In genomic region chr11:19769820-19770219, GRCh38 we compare ENCODE assay signal across 14 cellular contexts. TPM values are rescaled to one million over a fixed set of nuclear protein-coding genes. Genes with fewer than 3 reads are reported as not detected.
DNase-seq lines count a peak whose midpoint lies in the region; ATAC-seq, FAIRE-seq and TF ChIP-seq lines count a peak whose summit lies in the region.
"Had no signal": no experiment of that assay in that cellular context is flagged by ENCODE, and none has a peak within 500 bp of the region (broad histone marks: within the 10 kb centered on the region; RNA-seq: fewer than 3 reads in every experiment).

No MANE protein-coding gene starts in this region.

- no peak overlapping the region for H3K4me3 ChIP-seq in GM12878
- H3K4me3 ChIP-seq: colonic mucosa, SK-N-MC had no signal

- peaks cover 30% of the 10 kb centered on the region for H3K4me1 Mint-ChIP-seq in nephron progenitor cell

- CTCF ChIA-PET in GM12878 (lab: Yijun Ruan, JAX) = interaction anchor here (1.2 kb wide), 1 partner anchor 9 kb away, joined by 5 read pairs; no protein-coding TSS in a partner anchor

- peak; percentile 72 for DNase-seq in GM03348 (ENCODE audit: low spot score)
- peak; percentile 66 for DNase-seq in HT1080 (ENCODE audit: low read depth)
- no peak for DNase-seq in GM12878 (ENCODE audit: low read depth, low spot score)
- no peak for DNase-seq in nephron progenitor cell
- DNase-seq in NK-92 (lab: John Stamatoyannopoulos, UW; ENCODE audit: unreplicated experiment) = no peak
- DNase-seq in MV-4-11 (lab: John Stamatoyannopoulos, UW) = no peak
- no peak for DNase-seq in hippocampal formation (lab: John Stamatoyannopoulos, UW)
- DNase-seq: activated CD4-positive, alpha-beta T cell treated with anti-CD3 and anti-CD28 coated beads for 48 hours; activated gamma-delta T cell treated with Interleukin-2 at 50 U/mL for 16 hours; colonic mucosa; retina had no signal

- H3K4me3 Mint-ChIP-seq in nephron progenitor cell = peak overlapping the region; percentile 51

- SMC1A ChIA-PET in GM12878 (lab: Charles Lee; ENCODE audit: uncharacterized antibody, unreplicated experiment) = no interaction called here

- H3K9me3 ChIP-seq in GM12878 (replicated peaks; ENCODE audit: control insufficient read depth, insufficient read depth, low read length) = no peaks in the 10 kb centered on the region
- H3K9me3 ChIP-seq: colonic mucosa had no signal

- no TSS peak for BruUV-seq in GM12878 (replicated peaks; lab: Mats Ljungman, UMichigan)

- no peak for TF ChIP-seq EP300 in GM12878 (IDR thresholded peaks at IDR 0.05; ENCODE audit: borderline replicate concordance in 1 of 2, control insufficient read depth in 1 of 2, low read depth in 2 of 2, low read length in 2 of 2)

- H3K36me3 Mint-ChIP-seq in nephron progenitor cell (ENCODE audit: low read depth) = no peaks in the 10 kb centered on the region

- no peak for TF ChIP-seq RAD21 in GM12878 (IDR thresholded peaks at IDR 0.05; ENCODE audit: insufficient read depth, low read depth, low read length)

- in situ Hi-C loops in GM12878 (cut with MboI) = no loop called here

- no peak overlapping the region for H3K27ac ChIP-seq in GM12878 (ENCODE audit: control insufficient read depth, insufficient read depth)
- H3K27ac ChIP-seq: colonic mucosa, SK-N-MC had no signal

- H3K4me2 ChIP-seq in GM12878 (ENCODE audit: control insufficient read depth, insufficient read depth) = no peak overlapping the region

- RAD21 ChIA-PET in GM12878 (lab: Charles Lee; ENCODE audit: unreplicated experiment) = interaction anchor here (0.6 to 1.1 kb wide), 3 partner anchors 17 to 837 kb away, joined by 3 to 4 read pairs (median 3); no protein-coding TSS in a partner anchor

- WGBS in GM12878 (ENCODE audit: insufficient coverage, insufficient replicate concordance, low lambda C conversion rate, missing lambda C conversion rate) = 0% methylated on average over 1 of the region's 1 CpG

- H3K9me3 Mint-ChIP-seq in nephron progenitor cell = no peaks in the 10 kb centered on the region

- intact Hi-C loops in GM12878 (cut with micrococcal nuclease; ENCODE audit: unreplicated experiment) = no loop called here

- ATAC-seq in GM12878 (peak; percentile 75), GM18505 (IDR thresholded peaks at IDR 0.05; ENCODE audit: unreplicated experiment) (no peak)

- H3K27me3 ChIP-seq in GM12878 (replicated peaks in 1 of 2; ENCODE audit: control insufficient read depth in 2 of 2, insufficient read depth in 2 of 2, low read length in 1 of 2) = peaks cover 0 to 7% of the 10 kb centered on the region in 2 experiments; a peak in 3 of 4 replicates
- H3K27me3 ChIP-seq: colonic mucosa had no signal

- H2AFZ ChIP-seq in GM12878 (ENCODE audit: control insufficient read depth, low read depth, low read length) = no peak overlapping the region

- no peaks in the 10 kb centered on the region for H3K79me2 ChIP-seq in GM12878 (ENCODE audit: control insufficient read depth, insufficient read depth, low read length)

- peaks cover 9% of the 10 kb centered on the region; the same call in 1 of the 2 replicates for H3K4me1 ChIP-seq in GM12878 (ENCODE audit: control insufficient read depth, insufficient read depth, low read length)
- H3K4me1 ChIP-seq: colonic mucosa had no signal

- H3K27me3 Mint-ChIP-seq in nephron progenitor cell (ENCODE audit: low read depth, poor library complexity) = peaks cover 22% of the 10 kb centered on the region

- H3K36me3 ChIP-seq in GM12878 (ENCODE audit: control insufficient read depth in 2 of 2, insufficient read depth in 2 of 2, low read length in 1 of 2) = no peaks in the 10 kb centered on the region
- H3K36me3 ChIP-seq: colonic mucosa had no signal

- POLR2A ChIA-PET in GM12878 (lab: Charles Lee) = no interaction called here

- no peak overlapping the region for H3K9ac ChIP-seq in GM12878 (ENCODE audit: control insufficient read depth, insufficient read depth, low read length)

- H3K27ac Mint-ChIP-seq in nephron progenitor cell = peak overlapping the region; percentile 52

- TF ChIP-seq CTCF in GM12878 (IDR thresholded peaks at IDR 0.05 in 2 of 3, conservative IDR thresholded peaks at IDR 0.05 in 1 of 3; ENCODE audit: control insufficient read depth in 2 of 3, extremely low read depth in 1 of 3, insufficient read depth in 1 of 3, low read depth in 3 of 3, low read length in 3 of 3) (no peak), nephron progenitor cell (IDR thresholded peaks at IDR 0.05) (no peak)

- peak; percentile 27 for FAIRE-seq in GM12878 (lab: Jason Lieb, UNC)
- FAIRE-seq: D721Med had no signal

- no peaks in the 10 kb centered on the region for H4K20me1 ChIP-seq in GM12878 (ENCODE audit: control insufficient read depth, insufficient read depth)

- TF ChIP-seq POLR2A in GM12878 (IDR thresholded peaks at IDR 0.05; ENCODE audit: low read depth, low read length) (no peak), GM18505 (IDR thresholded peaks at IDR 0.05; ENCODE audit: borderline replicate concordance, extremely low read depth, insufficient read depth, insufficient read length) (no peak)

TF ChIP-seq in GM12878, 131 proteins besides CTCF, POLR2A, EP300 and RAD21 (continues in another document):
- TF ChIP-seq SMAD5 (IDR thresholded peaks at IDR 0.05; ENCODE audit: low read depth) (no peak), RELA (IDR thresholded peaks at IDR 0.05; ENCODE audit: borderline replicate concordance, partially characterized antibody) (no peak), TCF12 (IDR thresholded peaks at IDR 0.05; ENCODE audit: low read depth, low read length) (no peak), RELB (IDR thresholded peaks at IDR 0.05; ENCODE audit: low read depth) (0 out of 2 replicates have a peak, but pooled peaks have one; percentile 52), ATF7 (IDR thresholded peaks at IDR 0.05; ENCODE audit: low read depth) (0 out of 2 replicates have a peak, but pooled peaks have one; percentile 29), IKZF2 (IDR thresholded peaks at IDR 0.05) (peak; percentile 92), IKZF1 (conservative IDR thresholded peaks at IDR 0.05) (peak; percentile 74), NBN (IDR thresholded peaks at IDR 0.05) (peak; percentile 70; the same call in 1 of the 2 replicates), NR2F1 (conservative IDR thresholded peaks at IDR 0.05) (0 out of 2 replicates have a peak, but pooled peaks have one; percentile 28), SP1 (IDR thresholded peaks at IDR 0.05; ENCODE audit: low read depth, low read length) (no peak), RUNX3 (IDR thresholded peaks at IDR 0.05; ENCODE audit: low read length) (peak; percentile 76), WRNIP1 (IDR thresholded peaks at IDR 0.05; ENCODE audit: borderline replicate concordance, low read depth, low read length) (no peak), ZBTB33 (IDR thresholded peaks at IDR 0.05) (no peak), NFXL1 (IDR thresholded peaks at IDR 0.05; ENCODE audit: borderline replicate concordance) (no peak), BMI1 (IDR thresholded peaks at IDR 0.05; ENCODE audit: borderline replicate concordance) (0 out of 2 replicates have a peak, but pooled peaks have one; percentile 38)

RNA-seq across cellular contexts. Expression of gene NAV2, which starts 57.2 kb away (rescaled TPM):
- total RNA-seq in HT1080 (2014; rRNA removed; shearing (Covaris generic)) = 1.9 and 2.2 TPM in 2 replicates
- polyA plus RNA-seq in HT1080 (2015; cell fraction: cytosol; rRNA removed) = 3.9 and 5.8 TPM in 2 replicates
- 15.8 and 19.4 TPM in 2 replicates for polyA plus RNA-seq in HT1080 (2015; cell fraction: nucleus; rRNA removed)
- total RNA-seq in GM12878 (2013; cell fraction: nucleolus; rRNA removed) = 13.9 and 16.8 TPM in 2 replicates
- total RNA-seq in GM12878 (2014; rRNA removed) (0.49 and 0.79 TPM in 2 replicates), GM12878 (2014; rRNA removed; fragmentation: Illumina TruSeq; extraction: Trizol) (0.63 and 0.83 TPM in 2 replicates), GM12878 (2021) (6.1 and 6.5 TPM in 2 replicates)
- 0.68 TPM for polyA plus RNA-seq in GM12878 (2011; ENCODE audit: low read depth)
- polyA plus RNA-seq in GM12878 (2011; rRNA removed) (1.2 and 2.3 TPM in 2 replicates), GM12878 (2014; fragmentation: Illumina TruSeq; extraction: Trizol) (1.5 and 1.7 TPM in 2 replicates), GM12878 (2014; fragmentation: Nextera tagmentation; extraction: Ambion mirVana) (under 1 TPM; 0.35 to 0.64 TPM), GM12878 (2014; rRNA removed) (1.3 and 1.5 TPM in 2 replicates), GM12878 (2016; fragmentation: Nextera tagmentation; extraction: Ambion mirVana) (1 to 10 TPM in 1 of 2 experiments, under 1 TPM in 1; 0.87 to 1.3 TPM)
- polyA plus RNA-seq in GM12878 (2011; cell fraction: cytosol; rRNA removed) = 1.8 and 2.4 TPM in 2 replicates
- polyA plus RNA-seq in GM12878 (2011; cell fraction: nucleus; rRNA removed) = 9.2 and 11.1 TPM in 2 replicates
- polyA plus RNA-seq in GM12878 (2012) = 0.70 and 1.6 TPM in 2 replicates
- 7.3 and 8.1 TPM in 2 replicates for polyA minus RNA-seq in GM12878 (2011; rRNA and poly(A)+ RNA removed)
- polyA minus RNA-seq in GM12878 (2011; cell fraction: cytosol; rRNA and poly(A)+ RNA removed) = 4.5 and 7.2 TPM in 2 replicates
- 11.5 and 25.4 TPM in 2 replicates for polyA minus RNA-seq in GM12878 (2011; cell fraction: nucleus; rRNA and poly(A)+ RNA removed)

Comparison
In these comparisons a context has a peak if more than half of its experiments do, and no peak if none do; other contexts are left out.
1. DNase-seq: peak in GM03348 (single experiment) and HT1080 (single experiment); none in GM12878 (single experiment), nephron progenitor cell (single experiment), NK-92 (single experiment), MV-4-11 (single experiment) and hippocampal formation (0 of 2).